Comparison of ENCODE assay signal across 20 cellular contexts in the genomic region with DNA sequence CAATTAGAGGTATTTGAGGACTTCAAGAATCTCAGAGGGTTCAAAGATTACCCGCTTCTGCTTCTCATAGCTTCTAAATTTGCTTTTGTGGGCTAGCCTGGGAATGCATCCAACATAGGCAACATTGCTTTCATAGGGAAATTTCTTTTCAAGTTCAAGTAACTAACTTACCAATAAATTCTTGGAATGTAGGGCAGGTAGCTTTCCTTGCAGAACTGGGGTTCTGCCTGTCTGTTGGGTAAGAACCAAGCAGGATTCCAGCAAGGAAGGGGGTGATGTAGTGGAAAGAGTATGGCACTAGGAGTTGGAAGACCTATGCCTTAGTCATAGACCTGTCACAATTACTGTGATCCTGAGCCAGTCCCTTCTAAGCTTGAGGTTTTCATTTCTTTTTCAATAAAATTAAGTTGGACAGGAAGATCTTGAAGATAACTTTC.
DNase-seq lines count a peak whose midpoint lies in the region; ATAC-seq and TF ChIP-seq lines count a peak whose summit lies in the region.
"Had no signal": no experiment of that assay in that cellular context is flagged by ENCODE, and none has a peak within 500 bp of the region (broad histone marks: within the 10 kb centered on the region; RNA-seq: fewer than 3 reads in every experiment).

No MANE protein-coding gene starts in this region.

- H3K4me3 ChIP-seq in cardiac muscle cell = no peak overlapping the region
- no peak overlapping the region for H3K4me3 ChIP-seq in PC-3 (ENCODE audit: low read length)
- no peak overlapping the region for H3K4me3 ChIP-seq in fibroblast of the aortic adventitia (ENCODE audit: low read depth, low read length)
- H3K4me3 ChIP-seq: A549, dorsolateral prefrontal cortex, MG63, upper lobe of left lung had no signal

- H3K36me3 ChIP-seq in cardiac muscle cell = no peaks in the 10 kb centered on the region
- no peaks in the 10 kb centered on the region for H3K36me3 ChIP-seq in PC-3 (ENCODE audit: low read depth, low read length)
- H3K36me3 ChIP-seq: MG63, upper lobe of left lung had no signal

- no peaks in the 10 kb centered on the region for H3F3A ChIP-seq in PC-3 (ENCODE audit: low read length, unreplicated experiment)

- H3K9me2 ChIP-seq in PC-3 (replicated peaks; ENCODE audit: low read length) = no peaks in the 10 kb centered on the region

- H3K27me3 ChIP-seq in cardiac muscle cell (no peaks in the 10 kb centered on the region), PC-3 (ENCODE audit: low read length) (no peaks in the 10 kb centered on the region)
- H3K27me3 ChIP-seq: dorsolateral prefrontal cortex, MG63, upper lobe of left lung had no signal

- intact Hi-C loops in left ventricle myocardium superior (cut with micrococcal nuclease) (no loop called here), PC-3 (cut with micrococcal nuclease) (no loop called here)

- peak in 1 of 2 donors; percentile 6 for DNase-seq in cardiac muscle cell (ENCODE audit: low read depth in 1 of 2, low spot score in 1 of 2)
- no peak for DNase-seq in left ventricle myocardium superior
- peak; percentile 21 for DNase-seq in PC-3
- peak; percentile 29 for DNase-seq in fibroblast of the aortic adventitia (ENCODE audit: low read depth)
- DNase-seq in superior temporal gyrus (ENCODE audit: extremely low spot score) = peak; percentile 18
- DNase-seq in middle frontal gyrus (ENCODE audit: extremely low spot score, low spot score) = no peak
- no peak for DNase-seq in NCI-H748 treated with DMSO at 0.1 percent for 48 hours (lab: John Stamatoyannopoulos, UW)
- DNase-seq: activated CD8-positive, alpha-beta memory T cell treated with anti-CD3 and anti-CD28 coated beads, Interleukin-2, amount 50 U/mL, for 48 hours; activated effector memory CD4-positive, alpha-beta T cell treated with Interleukin-2 at 50 U/mL for 16 hours; C1 segment of cervical spinal cord; caudate nucleus; dorsolateral prefrontal cortex; MG63; NCI-H2171; NCI-H526; stimulated activated CD4-positive, alpha-beta T cell treated with anti-CD3 and anti-CD28 coated beads, Interleukin-4, amount 100 ng/mL, for 1 hour; T-helper 1 cell; upper lobe of left lung had no signal

- no peaks in the 10 kb centered on the region for H4K20me1 ChIP-seq in PC-3 (ENCODE audit: low read length)

- peak overlapping the region; percentile 83 for H3K27ac ChIP-seq in cardiac muscle cell
- no peak overlapping the region for H3K27ac ChIP-seq in PC-3 (ENCODE audit: low read length)
- H3K27ac ChIP-seq: A549, dorsolateral prefrontal cortex, upper lobe of left lung had no signal

- H3K4me1 ChIP-seq in cardiac muscle cell (ENCODE audit: low read depth) (peaks cover 78% of the 10 kb centered on the region), PC-3 (ENCODE audit: insufficient read depth, low read length) (peaks cover 17% of the 10 kb centered on the region; the same call in 1 of the 2 replicates)
- H3K4me1 ChIP-seq: A549, upper lobe of left lung had no signal

- no peak overlapping the region for H2AFZ ChIP-seq in PC-3 (ENCODE audit: low read length)

- CTCF ChIA-PET in PC-3 (lab: Charles Lee) = no interaction called here

- H3K79me2 ChIP-seq in PC-3 (ENCODE audit: low read length) = no peaks in the 10 kb centered on the region

- no peak for ATAC-seq in left ventricle myocardium superior
- peak; percentile 33; the same call in 1 of the 2 replicates for ATAC-seq in PC-3
- ATAC-seq in GM19463 (IDR thresholded peaks at IDR 0.05; ENCODE audit: unreplicated experiment) = no peak
- ATAC-seq: A549 had no signal

- POLR2A ChIA-PET in PC-3 (lab: Charles Lee; ENCODE audit: unreplicated experiment) = interaction anchor here (0.7 kb wide), 1 partner anchor 30 kb away, joined by 3 read pairs; no protein-coding TSS in a partner anchor

- no TSS peak for BruUV-seq in PC-3 (replicated peaks; lab: Mats Ljungman, UMichigan)

- no peak overlapping the region for H3K9ac ChIP-seq in PC-3 (ENCODE audit: low read length)

- H3K9me3 ChIP-seq in cardiac muscle cell (ENCODE audit: low read depth) (no peaks in the 10 kb centered on the region), PC-3 (ENCODE audit: low read length) (no peaks in the 10 kb centered on the region)
- H3K9me3 ChIP-seq: A549, MG63, upper lobe of left lung had no signal

- H3K4me2 ChIP-seq in PC-3 (ENCODE audit: low read length) = no peak overlapping the region
- H3K4me2 ChIP-seq: A549 had no signal

- no peak for TF ChIP-seq CTCF in cardiac muscle cell (IDR thresholded peaks at IDR 0.05; ENCODE audit: low read depth, low read length)
- no peak for TF ChIP-seq CTCF in PC-3 (conservative IDR thresholded peaks at IDR 0.05; ENCODE audit: low read depth, low read length)
- TF ChIP-seq CTCF in fibroblast of the aortic adventitia (IDR thresholded peaks at IDR 0.05; ENCODE audit: insufficient read depth, low read length) = no peak

Comparison
In these comparisons a context has a peak if more than half of its experiments do, and no peak if none do; other contexts are left out.
1. DNase-seq: peak in PC-3 (single experiment), fibroblast of the aortic adventitia (single experiment) and superior temporal gyrus (single experiment); none in left ventricle myocardium superior (single experiment), middle frontal gyrus (single experiment) and NCI-H748 treated with DMSO at 0.1 percent for 48 hours (single experiment).